In genomic region chr1:168483531-168483930, GRCh38 we compare ENCODE assay signal across 13 cellular contexts.
A peak's percentile ranks its signal among the peaks of the same experiment; 100 is the strongest.
DNase-seq lines count a peak whose midpoint lies in the region; ATAC-seq and TF ChIP-seq lines count a peak whose summit lies in the region.
"Had no signal": no experiment of that assay in that cellular context is flagged by ENCODE, and none has a peak within 500 bp of the region (broad histone marks: within the 10 kb centered on the region; RNA-seq: fewer than 3 reads in every experiment).

No MANE protein-coding gene starts in this region.

- H3K23ac ChIP-seq in mesenchymal stem cell (ENCODE audit: low read length in 2 of 2), result no peak overlapping the region

- H3K27ac ChIP-seq in breast epithelium (peak overlapping the region; percentile 37 to 81), mesenchymal stem cell (ENCODE audit: low read length, poor library complexity, severe bottlenecking) (no peak overlapping the region)
- H3K27ac ChIP-seq: prostate gland had no signal

- H4K8ac ChIP-seq in mesenchymal stem cell (ENCODE audit: low read length), result no peak overlapping the region

- ATAC-seq in WTC11, result no peak
- ATAC-seq: activated CD8-positive, alpha-beta memory T cell treated with anti-CD3 and anti-CD28 coated beads, Interleukin-2, amount 10 ng/mL, durations not matched to agents 7 days and 5 days had no signal

- POLR2A ChIA-PET in AG04449 (lab: Yijun Ruan, JAX) (no interaction called here), WTC11 (lab: Charles Lee) (no interaction called here)

- H3K27ac Mint-ChIP-seq in WTC11, result no peak overlapping the region
- H3K27ac Mint-ChIP-seq: IgD-negative memory B cell had no signal

- no peak overlapping the region for H2AFZ ChIP-seq in mesenchymal stem cell (ENCODE audit: low read depth, low read length)

- TF ChIP-seq CTCF in AG04449 (IDR thresholded peaks at IDR 0.05; ENCODE audit: insufficient read depth, low read length, missing control alignments) (no peak), breast epithelium (IDR thresholded peaks at IDR 0.05) (no peak), WTC11 (IDR thresholded peaks at IDR 0.05) (no peak), GM13976 (IDR thresholded peaks at IDR 0.05; ENCODE audit: borderline replicate concordance, control extremely low read depth, extremely low read depth, insufficient read depth, missing control alignments) (no peak)

- H3K18ac ChIP-seq in mesenchymal stem cell (ENCODE audit: low read depth in 1 of 2, low read length in 2 of 2), result no peak overlapping the region

- no peak overlapping the region for H3K14ac ChIP-seq in mesenchymal stem cell (ENCODE audit: low read length in 2 of 2)

- no peaks in the 10 kb centered on the region for H3K36me3 Mint-ChIP-seq in WTC11
- H3K36me3 Mint-ChIP-seq: IgD-negative memory B cell had no signal

- H4K91ac ChIP-seq in mesenchymal stem cell (ENCODE audit: low read length), result no peak overlapping the region

- H3K36me3 ChIP-seq in breast epithelium (no peaks in the 10 kb centered on the region), mesenchymal stem cell (ENCODE audit: control insufficient read depth in 1 of 2, insufficient read depth in 2 of 2, low read depth in 1 of 2, low read length in 2 of 2) (no peaks in the 10 kb centered on the region)
- H3K36me3 ChIP-seq: prostate gland had no signal

- H3K27me3 ChIP-seq in breast epithelium (no peaks in the 10 kb centered on the region), mesenchymal stem cell (ENCODE audit: control insufficient read depth in 1 of 2, insufficient read depth in 1 of 2, low read length in 2 of 2) (no peaks in the 10 kb centered on the region)

- H3K4me1 ChIP-seq in breast epithelium (peaks cover 0 to 7% of the 10 kb centered on the region in 2 donors), mesenchymal stem cell (ENCODE audit: control insufficient read depth, insufficient read depth, low read depth, low read length) (no peaks in the 10 kb centered on the region)
- H3K4me1 ChIP-seq: prostate gland had no signal

- H2BK12ac ChIP-seq in mesenchymal stem cell (ENCODE audit: low read length in 2 of 2), result no peak overlapping the region

- intact Hi-C loops in breast epithelium (cut with DNase I; ENCODE audit: low total_unique reads), result no loop called here

- 5% methylated on average over 1 of the region's 1 CpG for WGBS in mesenchymal stem cell

- peak overlapping the region; percentile 52 for H3K9ac ChIP-seq in mesenchymal stem cell (ENCODE audit: low read length)

- CTCF ChIA-PET in AG04449 (lab: Yijun Ruan, JAX), result interaction anchor here (1.4 to 3.2 kb wide), 2 partner anchors 14 to 42 kb away, joined by 4 to 17 read pairs; no protein-coding TSS in a partner anchor
- CTCF ChIA-PET in WTC11 (lab: Charles Lee), result no interaction called here

- H3K4ac ChIP-seq in mesenchymal stem cell (ENCODE audit: low read depth in 1 of 2, low read length in 2 of 2), result no peak overlapping the region

- DNase-seq in AG04449 (ENCODE audit: low read depth, low spot score) (peak; percentile 60), HS-27A (ENCODE audit: low read depth) (peak; percentile 68), breast epithelium (ENCODE audit: low spot score in 2 of 2) (no peak), mesenchymal stem cell (peak; percentile 58), WTC11 (ENCODE audit: low spot score) (no peak), GM13976 (ENCODE audit: low spot score) (no peak), NCI-H345 (lab: John Stamatoyannopoulos, UW) (no peak)
- DNase-seq in stimulated activated naive CD4-positive, alpha-beta T cell treated with Interleukin-2 at 50 U/mL for 16 hours (lab: John Stamatoyannopoulos, UW), result no peak
- DNase-seq: activated CD8-positive, alpha-beta memory T cell treated with anti-CD3 and anti-CD28 coated beads, Interleukin-2, amount 10 ng/mL, durations not matched to agents 7 days and 5 days; NCI-H510A treated with DMSO at 0.1 percent for 48 hours had no signal

- no peaks in the 10 kb centered on the region for H3K79me1 ChIP-seq in mesenchymal stem cell (replicated peaks; ENCODE audit: low read length, poor library complexity, severe bottlenecking)

- no peak overlapping the region for H3K4me3 Mint-ChIP-seq in WTC11
- H3K4me3 Mint-ChIP-seq: activated CD8-positive, alpha-beta memory T cell treated with anti-CD3 and anti-CD28 coated beads, Interleukin-2, amount 10 ng/mL, durations not matched to agents 7 days and 5 days; IgD-negative memory B cell had no signal

- no peak overlapping the region for H2BK120ac ChIP-seq in mesenchymal stem cell (ENCODE audit: low read depth, low read length)

- H2BK15ac ChIP-seq in mesenchymal stem cell (ENCODE audit: low read depth, poor library complexity, severe bottlenecking), result no peak overlapping the region

- H2AK5ac ChIP-seq in mesenchymal stem cell (ENCODE audit: low read length, severe bottlenecking), result no peak overlapping the region

- TF ChIP-seq POLR2A in breast epithelium (IDR thresholded peaks at IDR 0.05), result no peak

- H3K4me2 ChIP-seq in mesenchymal stem cell (ENCODE audit: low read length, poor library complexity, severe bottlenecking), result no peak overlapping the region

- H3K27me3 Mint-ChIP-seq in WTC11 (ENCODE audit: low read depth), result no peaks in the 10 kb centered on the region
- H3K27me3 Mint-ChIP-seq: activated CD8-positive, alpha-beta memory T cell treated with anti-CD3 and anti-CD28 coated beads, Interleukin-2, amount 10 ng/mL, durations not matched to agents 7 days and 5 days had no signal

- H2BK5ac ChIP-seq in mesenchymal stem cell (ENCODE audit: low read depth, low read length, poor library complexity, severe bottlenecking), result no peak overlapping the region

- in situ Hi-C loops in GM13976 (cut with MboI; ENCODE audit: low sequenced_read_pairs, unreplicated experiment), result no loop called here

- H3K9me3 ChIP-seq in breast epithelium, result no peaks in the 10 kb centered on the region
- no peaks in the 10 kb centered on the region for H3K9me3 ChIP-seq in mesenchymal stem cell (ENCODE audit: control insufficient read depth, low read length)
- H3K9me3 ChIP-seq: prostate gland had no signal

- peaks cover 6% of the 10 kb centered on the region; the same call in 1 of the 2 replicates for H3K9me3 Mint-ChIP-seq in WTC11

- H3K4me1 Mint-ChIP-seq in WTC11, result peaks cover 23% of the 10 kb centered on the region

- H3K4me3 ChIP-seq in AG04449 (ENCODE audit: low read depth, low read length) (no peak overlapping the region), breast epithelium (no peak overlapping the region), mesenchymal stem cell (ENCODE audit: insufficient read depth in 1 of 2, low read depth in 1 of 2, low read length in 2 of 2) (no peak overlapping the region)
- H3K4me3 ChIP-seq: coronary artery, prostate gland had no signal

TF ChIP-seq in WTC11, 78 proteins besides CTCF, POLR2A, EP300 and RAD21:
- no peak for TF ChIP-seq HMGA2 (CRISPR knock-in tag; IDR thresholded peaks at IDR 0.05)
- TF ChIP-seq ZMAT4 (CRISPR knock-in tag; IDR thresholded peaks at IDR 0.05), result no peak
- no peak for TF ChIP-seq ZBTB43 (CRISPR knock-in tag; IDR thresholded peaks at IDR 0.05)
- TF ChIP-seq ZNF416 (CRISPR knock-in tag; IDR thresholded peaks at IDR 0.05), result no peak
- no peak for TF ChIP-seq ZBTB21 (CRISPR knock-in tag; IDR thresholded peaks at IDR 0.05; ENCODE audit: borderline replicate concordance)
- no peak for TF ChIP-seq IRF2 (CRISPR knock-in tag; IDR thresholded peaks at IDR 0.05; ENCODE audit: borderline replicate concordance, low read depth)
- TF ChIP-seq MLX (CRISPR knock-in tag; IDR thresholded peaks at IDR 0.05), result no peak

Comparison
In these comparisons a context has a peak if more than half of its experiments do, and no peak if none do; other contexts are left out.
1. DNase-seq: peak in AG04449 (single experiment), HS-27A (single experiment) and mesenchymal stem cell (single experiment); none in breast epithelium (0 of 2), WTC11 (single experiment), GM13976 (single experiment), stimulated activated naive CD4-positive, alpha-beta T cell treated with Interleukin-2 at 50 U/mL for 16 hours (single experiment) and NCI-H345 (single experiment).